In genomic region chr6:151004415-151005024, GRCh38 we compare ENCODE assay signal across 8 cellular contexts.
DNase-seq lines count a peak whose midpoint lies in the region; ATAC-seq and TF ChIP-seq lines count a peak whose summit lies in the region.

No MANE protein-coding gene starts in this region.

- no peaks in the 10 kb centered on the region for H3K27me3 Mint-ChIP-seq in T-helper 1 cell treated with Interleukin-12 subunit alpha and Interleukin-12 subunit beta and Interleukin-4 antibody, amounts not matched to agents 30 μg/mL and 1 μg/mL, for 36 hours (ENCODE audit: low read depth)

- 0 out of 22 replicates have a peak, but pooled peaks cover 0 to 12% (median 0%) of the 10 kb centered on the region in 11 experiments for H3K9me3 ChIP-seq in BLaER1 treated with 17β-estradiol and CSF1 and Interleukin-3, amounts not matched to agents 10 nM and 100 nM (replicated peaks in 1 of 11)
- H3K9me3 ChIP-seq in gastroesophageal sphincter (no peaks in the 10 kb centered on the region), thoracic aorta (no peaks in the 10 kb centered on the region), SJCRH30 (replicated peaks) (no peaks in the 10 kb centered on the region), neuronal stem cell (replicated peaks in 1 of 2; ENCODE audit: control insufficient read depth in 2 of 2, insufficient read depth in 1 of 2, low read depth in 1 of 2, low read length in 2 of 2) (peaks cover 0 to 3% of the 10 kb centered on the region in 2 donors)

- H3K9ac ChIP-seq in BLaER1 treated with 17β-estradiol and CSF1 and Interleukin-3, amounts not matched to agents 10 nM and 100 nM: peak overlapping the region in 8 of 11 experiments; percentile 31 to 76 (median 66); a peak in 15 of 22 replicates
- no peak overlapping the region for H3K9ac ChIP-seq in neuronal stem cell (ENCODE audit: low read depth, low read length, poor library complexity)

- no peaks in the 10 kb centered on the region for H3K36me3 Mint-ChIP-seq in T-helper 1 cell treated with Interleukin-12 subunit alpha and Interleukin-12 subunit beta and Interleukin-4 antibody, amounts not matched to agents 30 μg/mL and 1 μg/mL, for 36 hours (ENCODE audit: low read depth)

- TF ChIP-seq POLR2A in gastroesophageal sphincter (IDR thresholded peaks at IDR 0.05): no peak

- ATAC-seq in gastroesophageal sphincter: peak; percentile 73
- ATAC-seq in thoracic aorta (ENCODE audit: insufficient number of reproducible peaks, low FRiP score, low read depth): peak; percentile 53
- ATAC-seq in HG03378 (IDR thresholded peaks at IDR 0.05; ENCODE audit: unreplicated experiment): no peak

- H3K4me3 ChIP-seq in BLaER1 treated with 17β-estradiol and CSF1 and Interleukin-3, amounts not matched to agents 10 nM and 100 nM: peak overlapping the region in 2 of 10 experiments; percentile 18 to 41; a peak in 4 of 20 replicates
- H3K4me3 ChIP-seq in gastroesophageal sphincter (no peak overlapping the region), thoracic aorta (peak overlapping the region; percentile 23), SJCRH30 (no peak overlapping the region), neuronal stem cell (ENCODE audit: low read length in 2 of 2) (no peak overlapping the region)

- no peak overlapping the region for H4K91ac ChIP-seq in neuronal stem cell (ENCODE audit: low read depth, low read length, poor library complexity)

- TF ChIP-seq CTCF in gastroesophageal sphincter (IDR thresholded peaks at IDR 0.05) (no peak), thoracic aorta (IDR thresholded peaks at IDR 0.05) (no peak)

- H3K4ac ChIP-seq in neuronal stem cell (ENCODE audit: low read length): no peak overlapping the region

- no peak overlapping the region for H3K23ac ChIP-seq in neuronal stem cell (ENCODE audit: low read depth, low read length, poor library complexity)

- WGBS in gastroesophageal sphincter (ENCODE audit: low coverage in 1 of 2), 2 donors: 52 to 57% methylated on average over 7 to 8 of the region's 8 CpGs
- no CpG with 5 or more reads among the region's 8 CpGs for WGBS in neuronal stem cell (ENCODE audit: extremely low coverage in 2 of 2, insufficient read length in 2 of 2, insufficient replicate concordance in 1 of 2), 2 donors

- H2BK15ac ChIP-seq in neuronal stem cell (ENCODE audit: low read length): no peak overlapping the region

- H3K9me3 Mint-ChIP-seq in T-helper 1 cell treated with Interleukin-12 subunit alpha and Interleukin-12 subunit beta and Interleukin-4 antibody, amounts not matched to agents 30 μg/mL and 1 μg/mL, for 36 hours: no peaks in the 10 kb centered on the region

- H4K20me1 ChIP-seq in BLaER1 treated with 17β-estradiol and CSF1 and Interleukin-3, amounts not matched to agents 10 nM and 100 nM: peaks cover 0 to 8% (median 0%) of the 10 kb centered on the region in 11 experiments; a peak in 1 of 22 replicates

- no peak overlapping the region for H4K8ac ChIP-seq in neuronal stem cell (ENCODE audit: low read depth, low read length)

- H3K18ac ChIP-seq in neuronal stem cell (ENCODE audit: low read length): no peak overlapping the region

- H3K4me1 Mint-ChIP-seq in T-helper 1 cell treated with Interleukin-12 subunit alpha and Interleukin-12 subunit beta and Interleukin-4 antibody, amounts not matched to agents 30 μg/mL and 1 μg/mL, for 36 hours (ENCODE audit: low read depth): peaks cover 38% of the 10 kb centered on the region

- H3K27me3 ChIP-seq in BLaER1 treated with 17β-estradiol and CSF1 and Interleukin-3, amounts not matched to agents 10 nM and 100 nM: no peaks in the 10 kb centered on the region
- H3K27me3 ChIP-seq in gastroesophageal sphincter (no peaks in the 10 kb centered on the region), thoracic aorta (replicated peaks; ENCODE audit: insufficient read depth) (no peaks in the 10 kb centered on the region), SJCRH30 (no peaks in the 10 kb centered on the region), neuronal stem cell (ENCODE audit: control insufficient read depth in 3 of 3, insufficient read depth in 3 of 3, low read depth in 1 of 3, low read length in 3 of 3) (no peaks in the 10 kb centered on the region)

- DNase-seq in HT1080 (ENCODE audit: low read depth): peak; percentile 84
- no peak for DNase-seq in thoracic aorta (ENCODE audit: low spot score)
- no peak for DNase-seq in SJCRH30
- DNase-seq in neuronal stem cell (ENCODE audit: low spot score): no peak

- no peak overlapping the region for H2AK5ac ChIP-seq in neuronal stem cell (ENCODE audit: low read depth, low read length)

- H3K4me3 Mint-ChIP-seq in T-helper 1 cell treated with Interleukin-12 subunit alpha and Interleukin-12 subunit beta and Interleukin-4 antibody, amounts not matched to agents 30 μg/mL and 1 μg/mL, for 36 hours: no peak overlapping the region

- H3K4me2 ChIP-seq in BLaER1 treated with 17β-estradiol and CSF1 and Interleukin-3, amounts not matched to agents 10 nM and 100 nM: peak overlapping the region in 10 of 11 experiments; percentile 38 to 84 (median 78); a peak in 19 of 22 replicates
- H3K4me2 ChIP-seq in neuronal stem cell (ENCODE audit: insufficient read depth, low read length, poor library complexity, severe bottlenecking): no peak overlapping the region

- H3K14ac ChIP-seq in neuronal stem cell (ENCODE audit: low read length): no peak overlapping the region

- no peak for TF ChIP-seq EP300 in gastroesophageal sphincter (IDR thresholded peaks at IDR 0.05)

- no peak overlapping the region for H2BK120ac ChIP-seq in neuronal stem cell (ENCODE audit: low read depth, low read length)

- no peaks in the 10 kb centered on the region for H3K79me1 ChIP-seq in neuronal stem cell (ENCODE audit: low read depth, low read length)

- no peak overlapping the region for H2BK5ac ChIP-seq in neuronal stem cell (ENCODE audit: low read length)

- H3K4me1 ChIP-seq in BLaER1 treated with 17β-estradiol and CSF1 and Interleukin-3, amounts not matched to agents 10 nM and 100 nM: peaks cover 4 to 80% (median 47%) of the 10 kb centered on the region in 10 experiments; a peak in 17 of 20 replicates
- H3K4me1 ChIP-seq in gastroesophageal sphincter (peaks cover 0 to 13% (median 0%) of the 10 kb centered on the region in 3 donors), thoracic aorta (ENCODE audit: control insufficient read depth in 1 of 2, low read depth in 2 of 2) (peaks cover 11 to 25% of the 10 kb centered on the region in 2 donors), SJCRH30 (peaks cover 11% of the 10 kb centered on the region; the same call in 1 of the 2 replicates), neuronal stem cell (ENCODE audit: control insufficient read depth in 2 of 2, insufficient read depth in 1 of 2, low read depth in 1 of 2, low read length in 2 of 2) (peaks cover 6 to 7% of the 10 kb centered on the region in 2 donors)

- H3K27ac ChIP-seq in BLaER1 treated with 17β-estradiol and CSF1 and Interleukin-3, amounts not matched to agents 10 nM and 100 nM: peak overlapping the region; percentile 8 to 93 (median 85); a peak in 21 of 22 replicates
- H3K27ac ChIP-seq in gastroesophageal sphincter (peak overlapping the region in 3 of 4 donors; percentile 53 to 63 (median 54)), thoracic aorta (peak overlapping the region in 1 of 2 donors; percentile 45), SJCRH30 (no peak overlapping the region), neuronal stem cell (replicated peaks; ENCODE audit: low read length) (no peak overlapping the region)

- peaks cover 12 to 55% (median 42%) of the 10 kb centered on the region in 11 experiments; a peak in 20 of 22 replicates for H3K36me3 ChIP-seq in BLaER1 treated with 17β-estradiol and CSF1 and Interleukin-3, amounts not matched to agents 10 nM and 100 nM
- H3K36me3 ChIP-seq in gastroesophageal sphincter: no peaks in the 10 kb centered on the region
- H3K36me3 ChIP-seq in thoracic aorta: no peaks in the 10 kb centered on the region
- H3K36me3 ChIP-seq in SJCRH30: peaks cover 6% of the 10 kb centered on the region
- H3K36me3 ChIP-seq in neuronal stem cell (replicated peaks in 1 of 2; ENCODE audit: control insufficient read depth in 2 of 2, insufficient read depth in 2 of 2, low read length in 2 of 2): peaks cover 0 to 11% of the 10 kb centered on the region in 2 donors

- H2AFZ ChIP-seq in neuronal stem cell (ENCODE audit: low read length): no peak overlapping the region

- no peak overlapping the region for H2BK12ac ChIP-seq in neuronal stem cell (ENCODE audit: low read length)

- peak overlapping the region; percentile 67 for H3K27ac Mint-ChIP-seq in T-helper 1 cell treated with Interleukin-12 subunit alpha and Interleukin-12 subunit beta and Interleukin-4 antibody, amounts not matched to agents 30 μg/mL and 1 μg/mL, for 36 hours

Comparison
In these comparisons a context has a peak if more than half of its experiments do, and no peak if none do; other contexts are left out.
1. H3K27ac ChIP-seq: peak in BLaER1 treated with 17β-estradiol and CSF1 and Interleukin-3, amounts not matched to agents 10 nM and 100 nM (11 of 11) and gastroesophageal sphincter (3 of 4); none in SJCRH30 (single experiment) and neuronal stem cell (single experiment).